Comparison of ENCODE assay signal across 8 cellular contexts in the genomic region with DNA sequence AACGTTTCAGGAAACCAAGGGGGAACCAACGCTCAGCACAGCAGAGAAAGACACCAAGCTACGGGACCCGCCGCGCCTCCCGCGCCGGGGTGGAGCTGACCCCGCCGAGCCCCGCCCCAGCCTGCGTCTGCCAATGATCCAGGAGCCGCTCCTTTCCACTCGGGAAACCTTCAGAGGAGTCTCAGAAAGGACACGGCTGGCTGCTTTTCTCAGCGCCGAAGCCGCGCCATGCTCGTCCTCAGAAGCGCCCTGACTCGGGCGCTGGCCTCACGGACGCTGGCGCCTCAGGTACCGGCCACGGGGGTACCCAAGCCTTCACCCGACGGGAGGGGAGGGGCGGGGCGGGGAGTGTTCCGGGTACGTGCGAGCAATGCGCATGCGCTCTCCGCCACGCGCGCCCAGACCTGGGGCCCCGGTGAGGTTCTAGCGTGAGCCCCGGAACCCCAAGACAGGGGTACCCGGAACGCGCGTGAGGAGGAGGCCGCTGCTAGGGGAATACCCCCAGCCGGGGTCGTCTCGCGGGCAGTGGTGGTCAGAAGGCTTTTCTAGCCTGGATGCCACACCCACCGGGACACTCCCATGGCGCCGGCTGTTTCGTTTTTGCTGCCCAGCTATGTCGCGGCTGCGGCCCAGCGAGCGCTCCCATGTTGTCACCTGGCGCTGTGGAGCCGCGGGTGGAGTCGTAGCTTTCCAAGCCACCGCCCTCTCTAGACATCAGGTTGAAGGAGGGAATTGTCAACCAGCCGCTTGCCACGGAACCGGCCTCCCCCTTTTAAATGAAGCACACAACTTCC. TPM values are rescaled to one million over a fixed set of nuclear protein-coding genes. Genes with fewer than 3 reads are reported as not detected.
DNase-seq lines count a peak whose midpoint lies in the region; ATAC-seq, FAIRE-seq and TF ChIP-seq lines count a peak whose summit lies in the region.

Gene NIPSNAP3A, plus strand, starts transcription at position 119 of the 794 bp plus-strand sequence. Its CDS starts 110 bp downstream, at position 229.

- peak; percentile 85 for ATAC-seq in GM21390 (IDR thresholded peaks at IDR 0.05; ENCODE audit: unreplicated experiment)
- peak; percentile 95 for ATAC-seq in mucosa of descending colon

- no peaks in the 10 kb centered on the region for H3K9me3 ChIP-seq in mucosa of descending colon

- DNase-seq in D721Med (ENCODE audit: insufficient read length, low spot score): peak; percentile 32
- peak in 75 of 76 experiments; percentile 6 to 95 (median 75) for DNase-seq in HUDEP-2 (lab: John Stamatoyannopoulos, UW; ENCODE audit: unreplicated experiment in 76 of 76)
- DNase-seq in OCI-M1 (lab: John Stamatoyannopoulos, UW): peak; percentile 92
- DNase-seq in activated T-cell treated with anti-CD3 and anti-CD28 coated beads for 24 hours (ENCODE audit: low read depth): peak; percentile 80
- peak; percentile 50 for DNase-seq in epidermal melanocyte (ENCODE audit: insufficient read length, low spot score)
- peak; percentile 93 to 94 (median 94) for DNase-seq in mucosa of descending colon
- peak; percentile 71 for DNase-seq in stimulated activated CD8-positive, alpha-beta memory T cell treated with anti-CD3 and anti-CD28 coated beads, Interleukin-4, amount 100 ng/mL, for 1 hour (ENCODE audit: low read depth in 2 of 2, low spot score in 1 of 2)

- H3K36me3 ChIP-seq in mucosa of descending colon (ENCODE audit: low read depth): no peaks in the 10 kb centered on the region

- TF ChIP-seq CTCF in D721Med (IDR thresholded peaks at IDR 0.05; ENCODE audit: insufficient read depth, missing control alignments) (no peak), mucosa of descending colon (IDR thresholded peaks at IDR 0.05) (no peak)

- H3K4me1 ChIP-seq in mucosa of descending colon (ENCODE audit: low read depth): peaks cover 10% of the 10 kb centered on the region

- no peak for FAIRE-seq in D721Med (lab: Jason Lieb, UNC)

- intact Hi-C loops in mucosa of descending colon (cut with DNase I, micrococcal nuclease): no loop called here

- peak within 1 kb of the TSS; percentile 71 for H3K4me3 ChIP-seq in mucosa of descending colon

RNA-seq across cellular contexts. Expression of gene NIPSNAP3A, which starts in this region (rescaled TPM):
- 10 to 100 TPM; 23.7 to 51.2 (median 34.6) TPM for total RNA-seq in mucosa of descending colon

Comparison
In these comparisons a context has a peak if more than half of its experiments do, and no peak if none do; other contexts are left out.
1. Peak in every context shown above with its lines: DNase-seq, ATAC-seq and H3K4me3 ChIP-seq.
2. DNase-seq: peak in every context shown above with its lines; median percentile 94 in mucosa of descending colon; 92 in OCI-M1; 80 in activated T-cell treated with anti-CD3 and anti-CD28 coated beads for 24 hours; 75 in HUDEP-2; 71 in stimulated activated CD8-positive, alpha-beta memory T cell treated with anti-CD3 and anti-CD28 coated beads, Interleukin-4, amount 100 ng/mL, for 1 hour; 50 in epidermal melanocyte; 32 in D721Med.